ENCODE assay signal across 1 cellular context in the genomic region with DNA sequence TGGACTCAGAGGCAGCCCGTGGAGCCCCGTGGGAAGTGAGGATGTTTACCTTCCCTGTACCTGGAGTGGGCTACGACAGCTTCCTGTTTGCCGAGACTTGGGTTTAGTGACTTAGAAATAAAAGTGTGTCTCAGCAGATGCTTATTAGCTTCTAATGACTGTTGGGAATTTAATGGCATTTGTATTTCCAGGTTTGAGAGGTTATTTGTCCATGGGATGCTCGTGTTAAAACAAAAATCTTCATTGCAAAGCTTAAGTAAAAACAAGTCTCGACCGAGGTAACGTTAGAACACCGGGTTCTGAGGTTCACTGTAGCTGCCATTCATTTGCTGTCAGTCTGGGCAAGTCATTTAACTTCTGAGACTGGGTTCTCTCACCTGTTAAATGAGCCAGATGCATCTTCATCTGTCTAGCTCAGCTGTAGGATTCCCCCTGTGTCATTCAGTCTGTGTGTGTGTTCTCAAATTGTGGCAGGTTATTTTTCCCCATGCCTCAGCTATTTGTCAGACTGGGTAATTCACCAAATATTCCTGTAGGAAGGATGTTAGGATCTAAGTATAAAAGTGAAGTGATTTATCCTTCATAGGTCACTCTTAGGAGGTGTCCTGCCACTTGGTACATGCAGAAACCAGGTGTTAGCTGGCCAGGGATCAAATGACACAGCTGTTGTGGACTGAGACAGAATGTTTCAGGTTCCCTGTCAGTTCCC.
TF ChIP-seq lines count a peak whose summit lies in the region.

No MANE protein-coding gene starts in this region.

TF ChIP-seq in HCT116, 20 proteins besides CTCF, POLR2A, EP300 and RAD21 (continued from another document):
- TF ChIP-seq, protein P1, sequence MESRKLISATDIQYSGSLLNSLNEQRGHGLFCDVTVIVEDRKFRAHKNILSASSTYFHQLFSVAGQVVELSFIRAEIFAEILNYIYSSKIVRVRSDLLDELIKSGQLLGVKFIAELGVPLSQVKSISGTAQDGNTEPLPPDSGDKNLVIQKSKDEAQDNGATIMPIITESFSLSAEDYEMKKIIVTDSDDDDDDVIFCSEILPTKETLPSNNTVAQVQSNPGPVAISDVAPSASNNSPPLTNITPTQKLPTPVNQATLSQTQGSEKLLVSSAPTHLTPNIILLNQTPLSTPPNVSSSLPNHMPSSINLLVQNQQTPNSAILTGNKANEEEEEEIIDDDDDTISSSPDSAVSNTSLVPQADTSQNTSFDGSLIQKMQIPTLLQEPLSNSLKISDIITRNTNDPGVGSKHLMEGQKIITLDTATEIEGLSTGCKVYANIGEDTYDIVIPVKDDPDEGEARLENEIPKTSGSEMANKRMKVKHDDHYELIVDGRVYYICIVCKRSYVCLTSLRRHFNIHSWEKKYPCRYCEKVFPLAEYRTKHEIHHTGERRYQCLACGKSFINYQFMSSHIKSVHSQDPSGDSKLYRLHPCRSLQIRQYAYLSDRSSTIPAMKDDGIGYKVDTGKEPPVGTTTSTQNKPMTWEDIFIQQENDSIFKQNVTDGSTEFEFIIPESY (IDR thresholded peaks at IDR 0.05; ENCODE audit: extremely low read depth, insufficient replicate concordance, low read length), result no peak
- TF ChIP-seq TCF7L2 (IDR thresholded peaks at IDR 0.05; ENCODE audit: borderline replicate concordance, extremely low read depth, insufficient read depth, insufficient read length) (no peak), CBX3 (IDR thresholded peaks at IDR 0.05; ENCODE audit: low read depth) (no peak), SIN3A (IDR thresholded peaks at IDR 0.05; ENCODE audit: low read depth) (no peak), YY1 (IDR thresholded peaks at IDR 0.05; ENCODE audit: extremely low read depth, insufficient replicate concordance, low read depth, low read length) (no peak), EZH2phosphoT487 (IDR thresholded peaks at IDR 0.05; ENCODE audit: borderline replicate concordance) (no peak), ZFX (IDR thresholded peaks at IDR 0.05) (no peak), EGR1 (IDR thresholded peaks at IDR 0.05; ENCODE audit: low read depth) (no peak), SRF (IDR thresholded peaks at IDR 0.05; ENCODE audit: low read depth) (no peak), ELF1 (IDR thresholded peaks at IDR 0.05; ENCODE audit: borderline replicate concordance, low read depth) (no peak)
- TF ChIP-seq, protein P2, sequence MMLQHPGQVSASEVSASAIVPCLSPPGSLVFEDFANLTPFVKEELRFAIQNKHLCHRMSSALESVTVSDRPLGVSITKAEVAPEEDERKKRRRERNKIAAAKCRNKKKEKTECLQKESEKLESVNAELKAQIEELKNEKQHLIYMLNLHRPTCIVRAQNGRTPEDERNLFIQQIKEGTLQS (IDR thresholded peaks at IDR 0.05), result no peak
- TF ChIP-seq, protein P3, sequence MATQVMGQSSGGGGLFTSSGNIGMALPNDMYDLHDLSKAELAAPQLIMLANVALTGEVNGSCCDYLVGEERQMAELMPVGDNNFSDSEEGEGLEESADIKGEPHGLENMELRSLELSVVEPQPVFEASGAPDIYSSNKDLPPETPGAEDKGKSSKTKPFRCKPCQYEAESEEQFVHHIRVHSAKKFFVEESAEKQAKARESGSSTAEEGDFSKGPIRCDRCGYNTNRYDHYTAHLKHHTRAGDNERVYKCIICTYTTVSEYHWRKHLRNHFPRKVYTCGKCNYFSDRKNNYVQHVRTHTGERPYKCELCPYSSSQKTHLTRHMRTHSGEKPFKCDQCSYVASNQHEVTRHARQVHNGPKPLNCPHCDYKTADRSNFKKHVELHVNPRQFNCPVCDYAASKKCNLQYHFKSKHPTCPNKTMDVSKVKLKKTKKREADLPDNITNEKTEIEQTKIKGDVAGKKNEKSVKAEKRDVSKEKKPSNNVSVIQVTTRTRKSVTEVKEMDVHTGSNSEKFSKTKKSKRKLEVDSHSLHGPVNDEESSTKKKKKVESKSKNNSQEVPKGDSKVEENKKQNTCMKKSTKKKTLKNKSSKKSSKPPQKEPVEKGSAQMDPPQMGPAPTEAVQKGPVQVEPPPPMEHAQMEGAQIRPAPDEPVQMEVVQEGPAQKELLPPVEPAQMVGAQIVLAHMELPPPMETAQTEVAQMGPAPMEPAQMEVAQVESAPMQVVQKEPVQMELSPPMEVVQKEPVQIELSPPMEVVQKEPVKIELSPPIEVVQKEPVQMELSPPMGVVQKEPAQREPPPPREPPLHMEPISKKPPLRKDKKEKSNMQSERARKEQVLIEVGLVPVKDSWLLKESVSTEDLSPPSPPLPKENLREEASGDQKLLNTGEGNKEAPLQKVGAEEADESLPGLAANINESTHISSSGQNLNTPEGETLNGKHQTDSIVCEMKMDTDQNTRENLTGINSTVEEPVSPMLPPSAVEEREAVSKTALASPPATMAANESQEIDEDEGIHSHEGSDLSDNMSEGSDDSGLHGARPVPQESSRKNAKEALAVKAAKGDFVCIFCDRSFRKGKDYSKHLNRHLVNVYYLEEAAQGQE (IDR thresholded peaks at IDR 0.05; ENCODE audit: low read depth), result no peak
- TF ChIP-seq, protein P4, sequence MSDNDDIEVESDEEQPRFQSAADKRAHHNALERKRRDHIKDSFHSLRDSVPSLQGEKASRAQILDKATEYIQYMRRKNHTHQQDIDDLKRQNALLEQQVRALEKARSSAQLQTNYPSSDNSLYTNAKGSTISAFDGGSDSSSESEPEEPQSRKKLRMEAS (IDR thresholded peaks at IDR 0.05), result no peak; the same call in 1 of the 2 replicates
